Comparison of ENCODE assay signal across 8 cellular contexts in the genomic region with DNA sequence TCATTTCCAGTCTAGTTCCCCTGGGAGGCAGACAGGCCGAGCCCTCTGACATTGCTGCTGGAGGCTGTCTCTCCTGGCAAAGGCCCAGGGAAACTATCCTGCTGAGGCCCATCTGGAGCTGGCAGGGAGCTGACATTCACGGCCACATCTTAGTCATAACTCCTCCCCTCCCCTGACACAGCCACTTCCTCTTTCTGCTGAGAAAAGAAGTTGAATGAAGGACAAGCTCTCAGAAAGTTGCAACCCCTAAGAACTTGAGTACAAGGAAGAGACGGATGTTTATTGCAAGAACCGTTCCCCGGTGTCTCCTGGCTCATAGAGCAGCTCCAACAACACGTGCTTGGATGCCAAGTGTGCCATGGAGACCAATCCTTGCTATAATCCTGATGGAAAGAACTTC. TPM values are rescaled to one million over a fixed set of nuclear protein-coding genes. Genes with fewer than 3 reads are reported as not detected.
A peak's percentile ranks its signal among the peaks of the same experiment; 100 is the strongest.
DNase-seq lines count a peak whose midpoint lies in the region; ATAC-seq, FAIRE-seq and TF ChIP-seq lines count a peak whose summit lies in the region.
"Not testable (repeated sequence)": the region's sequence is repeated elsewhere in the genome, so short reads cannot be mapped to it uniquely, and the experiment has no call there.

No MANE protein-coding gene starts in this region.

- DNase-seq in GF-D8 (lab: John Stamatoyannopoulos, UW) = peak; percentile 97
- peak; percentile 74 for DNase-seq in GM23248
- peak; percentile 75 to 89 for DNase-seq in HL-60 (ENCODE audit: low read depth in 1 of 2, low spot score in 1 of 2)
- DNase-seq in RCC 7860 (ENCODE audit: low spot score) = peak; percentile 85
- peak; percentile 59 to 72 for DNase-seq in activated T-cell treated with anti-CD3 and anti-CD28 coated beads, Interleukin-2, amount 50 U/mL, for 48 hours
- DNase-seq in fibroblast of mammary gland (ENCODE audit: low read depth) = peak; percentile 93
- DNase-seq in non-pigmented ciliary epithelial cell (ENCODE audit: low read depth) = peak; percentile 28
- DNase-seq in thoracic aorta (ENCODE audit: low spot score) = not testable (repeated sequence)

- not testable (repeated sequence) for H3K4me3 ChIP-seq in GM23248; HL-60 (replicated peaks; ENCODE audit: insufficient read depth, low read length); fibroblast of mammary gland (ENCODE audit: control insufficient read depth, low read depth, low read length); thoracic aorta

- H3K9me3 ChIP-seq in GM23248 (ENCODE audit: low read depth); thoracic aorta: not testable (repeated sequence)

- not testable (repeated sequence) for H3K36me3 ChIP-seq in GM23248 (ENCODE audit: low read depth); thoracic aorta

- not testable (repeated sequence) for H3F3A ChIP-seq in GM23248 (ENCODE audit: insufficient read depth)

- TF ChIP-seq CTCF in HL-60 (IDR thresholded peaks at IDR 0.05; ENCODE audit: insufficient read depth, low read length); fibroblast of mammary gland (conservative IDR thresholded peaks at IDR 0.05; ENCODE audit: control insufficient read depth, insufficient read depth, low read depth, low read length); thoracic aorta (IDR thresholded peaks at IDR 0.05): not testable (repeated sequence)

- FAIRE-seq in RCC 7860 (lab: Jason Lieb, UNC) = peak; percentile 97

- not testable (repeated sequence) for H3K9ac ChIP-seq in GM23248

- H2AFZ ChIP-seq in GM23248 = not testable (repeated sequence)

- in situ Hi-C loops in GM23248 (cut with MboI) = not testable (repeated sequence)

- H3K27ac ChIP-seq in GM23248 = peak overlapping the region; percentile 46
- H3K27ac ChIP-seq in HL-60 (replicated peaks) = 0 out of 2 replicates have a peak overlapping the region, but pooled peaks have one; percentile 37
- H3K27ac ChIP-seq in thoracic aorta = not testable (repeated sequence)

- not testable (repeated sequence) for H4K20me1 ChIP-seq in GM23248 (ENCODE audit: insufficient read depth)

- peak overlapping the region; percentile 68 for H3K4me2 ChIP-seq in GM23248 (ENCODE audit: unreplicated experiment)

- H3K9me2 ChIP-seq in GM23248 (ENCODE audit: insufficient read depth) = not testable (repeated sequence)

- H3K4me1 ChIP-seq in GM23248 (ENCODE audit: insufficient read depth) = not testable (repeated sequence)
- H3K4me1 ChIP-seq in thoracic aorta (ENCODE audit: control insufficient read depth in 1 of 2, low read depth in 2 of 2) = peaks cover 0 to 14% of the 10 kb centered on the region in 2 donors

- H3K79me2 ChIP-seq in GM23248 (ENCODE audit: insufficient read depth) = peaks cover 19% of the 10 kb centered on the region

- 1% methylated on average over 5 to 6 of the region's 6 CpGs for WGBS in GM23248 (ENCODE audit: low coverage in 1 of 2, low lambda C conversion rate in 2 of 2, missing lambda C conversion rate in 2 of 2), 2 experiments

- ATAC-seq in thoracic aorta (ENCODE audit: insufficient number of reproducible peaks, low FRiP score, low read depth) = peak; percentile 91

- H3K27me3 ChIP-seq in GM23248 (replicated peaks; ENCODE audit: insufficient read depth); HL-60 (ENCODE audit: insufficient read depth, poor library complexity, severe bottlenecking); thoracic aorta (replicated peaks; ENCODE audit: insufficient read depth): not testable (repeated sequence)

RNA-seq across cellular contexts. Expression of a gene that starts 21.1 kb away (rescaled TPM):
- 2.7 and 5.9 TPM in 2 replicates for total RNA-seq in GM23248 (2014; rRNA removed; shearing (Covaris generic))
- 16.0 and 16.5 TPM in 2 replicates for polyA plus RNA-seq in GM23248 (2016; fragmentation: Nextera tagmentation; extraction: Ambion mirVana)
- 1 to 10 TPM; 6.8 to 7.3 TPM for total RNA-seq in thoracic aorta
